In the genomic region with DNA sequence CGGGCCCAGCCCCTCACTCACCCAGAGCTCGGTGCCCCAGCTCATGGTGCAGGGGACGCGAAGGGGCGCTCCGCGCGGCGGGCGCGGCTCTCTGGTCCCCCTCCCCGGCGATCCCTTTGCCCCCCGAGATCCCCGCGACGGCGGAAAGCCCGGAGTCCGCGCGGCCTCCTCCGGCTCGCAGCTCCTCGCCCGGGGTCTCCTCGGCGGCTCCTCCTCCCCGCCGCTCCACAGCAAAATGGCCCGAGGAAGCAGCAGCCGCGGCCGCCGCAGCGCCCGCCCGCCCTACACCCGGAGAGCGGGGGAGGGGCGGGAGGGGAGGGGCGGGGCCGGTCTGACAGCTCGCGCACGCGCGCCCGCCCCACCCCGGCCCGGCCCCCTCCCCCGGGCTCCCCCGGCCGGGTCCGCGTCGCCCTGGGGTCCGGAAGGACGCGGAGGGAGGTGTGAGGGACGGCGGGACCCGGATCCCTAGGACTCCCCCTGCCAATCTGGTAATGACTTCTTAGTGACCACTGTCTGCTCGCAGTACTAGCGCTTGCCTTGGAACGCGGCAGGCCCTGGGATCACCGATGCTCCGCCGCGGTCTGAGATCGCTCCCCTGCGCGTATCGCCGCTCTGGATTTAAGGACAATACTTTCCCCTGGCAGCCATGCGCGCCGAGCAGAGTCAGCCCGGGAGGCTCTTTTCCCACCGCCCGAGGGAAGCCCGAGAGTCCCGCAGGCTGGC, we compare ENCODE assay signal across 7 cellular contexts. TPM values are rescaled to one million over a fixed set of nuclear protein-coding genes. Genes with fewer than 3 reads are reported as not detected.
A peak's percentile ranks its signal among the peaks of the same experiment; 100 is the strongest.
DNase-seq lines count a peak whose midpoint lies in the region; ATAC-seq, FAIRE-seq and TF ChIP-seq lines count a peak whose summit lies in the region.

Gene FNBP1 (minus strand): TSS at position 259 of the 723 bp plus-strand sequence. CDS start 214 bp downstream, at position 45.

- peak; percentile 1 to 16; a peak in 2 of 4 replicates for TF ChIP-seq RAD21 in H1 (IDR thresholded peaks at IDR 0.05 in 1 of 2, conservative IDR thresholded peaks at IDR 0.05 in 1 of 2; ENCODE audit: low read depth in 2 of 2, low read length in 2 of 2)

- H3K18ac ChIP-seq in H1 (ENCODE audit: extremely low read depth, low read length), result peak within 1 kb of the TSS; percentile 81; the same call in 1 of the 2 replicates
- peak within 1 kb of the TSS; percentile 95 to 98 for H3K18ac ChIP-seq in mesenchymal stem cell (ENCODE audit: low read depth in 1 of 2, low read length in 2 of 2)

- peak within 1 kb of the TSS; percentile 71 to 88 for H3K4me2 ChIP-seq in H1 (ENCODE audit: insufficient read depth in 1 of 2, low read depth in 2 of 2, low read length in 2 of 2)
- H3K4me2 ChIP-seq in mesenchymal stem cell (ENCODE audit: low read length, poor library complexity, severe bottlenecking), result peak within 1 kb of the TSS; percentile 99

- no peak for TF ChIP-seq CTCF in GM13976 (IDR thresholded peaks at IDR 0.05; ENCODE audit: borderline replicate concordance, control extremely low read depth, extremely low read depth, insufficient read depth, missing control alignments)
- TF ChIP-seq CTCF in H1 (IDR thresholded peaks at IDR 0.05; ENCODE audit: control extremely low read depth in 1 of 3, insufficient read depth in 1 of 3, low read depth in 1 of 3, low read length in 3 of 3), result peak in 1 of 3 experiments; percentile 12; a peak in 1 of 4 replicates

- H3K14ac ChIP-seq in H1 (ENCODE audit: insufficient read length) (no peak within 1 kb of the TSS), mesenchymal stem cell (ENCODE audit: low read length in 2 of 2) (peak within 1 kb of the TSS; percentile 57 to 96)

- H2BK12ac ChIP-seq in H1 (ENCODE audit: low read depth, low read length) (peak within 1 kb of the TSS; percentile 68; the same call in 1 of the 2 replicates), mesenchymal stem cell (ENCODE audit: low read length in 2 of 2) (peak within 1 kb of the TSS; percentile 28 to 90)

- FAIRE-seq in H1 (lab: Jason Lieb, UNC), result no peak

- no peak for TF ChIP-seq POLR2A in H1 (IDR thresholded peaks at IDR 0.05; ENCODE audit: control extremely low read depth in 1 of 2, low read depth in 2 of 2, low read length in 2 of 2)

- H3K23ac ChIP-seq in H1 (ENCODE audit: insufficient read length) (no peak within 1 kb of the TSS), mesenchymal stem cell (ENCODE audit: low read length in 2 of 2) (peak within 1 kb of the TSS in 1 of 2 experiments; percentile 99)

- CTCF ChIA-PET in activated CD8-positive, alpha-beta memory T cell treated with anti-CD3 and anti-CD28 coated beads, Interleukin-2, amount 10 ng/mL, durations not matched to agents 7 days and 5 days (lab: Charles Lee), result interaction anchor here (0.9 to 2.8 kb wide), 4 partner anchors 10 to 156 kb away, joined by 3 to 17 read pairs (median 6); no protein-coding TSS in a partner anchor
- CTCF ChIA-PET in H1 (lab: Charles Lee; ENCODE audit: partially characterized antibody), result no interaction called here

- peak within 1 kb of the TSS; percentile 98 for H3K4me3 Mint-ChIP-seq in activated CD8-positive, alpha-beta memory T cell treated with anti-CD3 and anti-CD28 coated beads, Interleukin-2, amount 10 ng/mL, durations not matched to agents 7 days and 5 days

- H2BK15ac ChIP-seq in H1 (ENCODE audit: low read length), result no peak within 1 kb of the TSS
- H2BK15ac ChIP-seq in mesenchymal stem cell (ENCODE audit: low read depth, poor library complexity, severe bottlenecking), result peak within 1 kb of the TSS; percentile 80

- peak; percentile 36 for ATAC-seq in HG03135 (IDR thresholded peaks at IDR 0.05; ENCODE audit: unreplicated experiment)
- peak; percentile 60 for ATAC-seq in activated CD8-positive, alpha-beta memory T cell treated with anti-CD3 and anti-CD28 coated beads, Interleukin-2, amount 10 ng/mL, durations not matched to agents 7 days and 5 days

- no peaks in the 10 kb centered on the region for H3K36me3 ChIP-seq in H1 (ENCODE audit: control insufficient read depth in 2 of 4, insufficient read depth in 4 of 4, low read length in 3 of 4)
- H3K36me3 ChIP-seq in mesenchymal stem cell (ENCODE audit: control insufficient read depth in 1 of 2, insufficient read depth in 2 of 2, low read depth in 1 of 2, low read length in 2 of 2), result peaks cover 0 to 4% of the 10 kb centered on the region in 2 experiments

- peak within 1 kb of the TSS; percentile 46 for H3K56ac ChIP-seq in H1 (replicated peaks; ENCODE audit: insufficient read length, low read depth, low read length)

- H4K20me1 ChIP-seq in H1 (replicated peaks in 1 of 2; ENCODE audit: control insufficient read depth in 1 of 2, insufficient read depth in 2 of 2, low read length in 2 of 2), result no peaks in the 10 kb centered on the region

- H2AK5ac ChIP-seq in H1 (ENCODE audit: low read depth, low read length), result no peak within 1 kb of the TSS
- H2AK5ac ChIP-seq in mesenchymal stem cell (ENCODE audit: low read length, severe bottlenecking), result no peak within 1 kb of the TSS

- H3K27me3 ChIP-seq in H1 (replicated peaks in 1 of 4; ENCODE audit: control insufficient read depth in 3 of 4, extremely low read depth in 1 of 4, insufficient read depth in 3 of 4, low read length in 3 of 4), result peaks cover 0 to 9% (median 4%) of the 10 kb centered on the region in 4 experiments; a peak in 4 of 7 replicates
- H3K27me3 ChIP-seq in mesenchymal stem cell (ENCODE audit: control insufficient read depth in 1 of 2, insufficient read depth in 1 of 2, low read length in 2 of 2), result no peaks in the 10 kb centered on the region

- no peaks in the 10 kb centered on the region for H3K9me3 ChIP-seq in H1 (ENCODE audit: insufficient read depth in 2 of 2, low read depth in 1 of 2, low read length in 1 of 2)
- H3K9me3 ChIP-seq in mesenchymal stem cell (ENCODE audit: control insufficient read depth, low read length), result no peaks in the 10 kb centered on the region

- H4K91ac ChIP-seq in H1 (replicated peaks; ENCODE audit: insufficient read length, low read length) (peak within 1 kb of the TSS; percentile 91), mesenchymal stem cell (ENCODE audit: low read length) (peak within 1 kb of the TSS; percentile 90)

- peak within 1 kb of the TSS; percentile 97 for H3K27ac Mint-ChIP-seq in activated CD8-positive, alpha-beta memory T cell treated with anti-CD3 and anti-CD28 coated beads, Interleukin-2, amount 10 ng/mL, durations not matched to agents 7 days and 5 days

- WGBS in H1 (ENCODE audit: extremely low coverage in 1 of 2, insufficient coverage in 1 of 2, insufficient read length in 1 of 2, insufficient replicate concordance in 2 of 2, low coverage in 1 of 2, low lambda C conversion rate in 2 of 2, missing lambda C conversion rate in 1 of 2), 2 experiments, result 1% methylated on average over 21 of the region's 84 CpGs; no CpG with 5 or more reads in 1 of the 2 experiments
- WGBS in mesenchymal stem cell, result under 1% methylated on average over 33 of the region's 84 CpGs

- no peaks in the 10 kb centered on the region for H3K27me3 Mint-ChIP-seq in activated CD8-positive, alpha-beta memory T cell treated with anti-CD3 and anti-CD28 coated beads, Interleukin-2, amount 10 ng/mL, durations not matched to agents 7 days and 5 days

- H2BK120ac ChIP-seq in H1 (replicated peaks; ENCODE audit: low read depth, low read length), result peak within 1 kb of the TSS; percentile 58
- peak within 1 kb of the TSS; percentile 95 for H2BK120ac ChIP-seq in mesenchymal stem cell (ENCODE audit: low read depth, low read length)

- DNase-seq in GM13976 (ENCODE audit: low spot score) (peak; percentile 92), NCI-H82 (lab: John Stamatoyannopoulos, UW) (peak; percentile 89), H1 (ENCODE audit: low read depth in 1 of 2, low spot score in 2 of 2) (peak; percentile 38 to 85), mesenchymal stem cell (peak; percentile 84)
- peak; percentile 83 for DNase-seq in activated CD8-positive, alpha-beta memory T cell treated with anti-CD3 and anti-CD28 coated beads, Interleukin-2, amount 10 ng/mL, durations not matched to agents 7 days and 5 days
- DNase-seq in stimulated activated CD8-positive, alpha-beta memory T cell treated with anti-CD3 and anti-CD28 coated beads, Interleukin-12 subunit alpha, Interleukin-12 subunit beta, amount 100 ng/mL, for 1 hour (ENCODE audit: low read depth), result peak; percentile 60

- H3K79me1 ChIP-seq in H1 (ENCODE audit: low read depth, low read length), result no peaks in the 10 kb centered on the region
- H3K79me1 ChIP-seq in mesenchymal stem cell (replicated peaks; ENCODE audit: low read length, poor library complexity, severe bottlenecking), result peaks cover 13% of the 10 kb centered on the region

- H2BK5ac ChIP-seq in H1 (ENCODE audit: low read depth, low read length) (peak within 1 kb of the TSS; percentile 50; the same call in 1 of the 2 replicates), mesenchymal stem cell (ENCODE audit: low read depth, low read length, poor library complexity, severe bottlenecking) (no peak within 1 kb of the TSS)

- H3K27ac ChIP-seq in H1 (ENCODE audit: low read depth, low read length) (peak within 1 kb of the TSS; percentile 16; the same call in 1 of the 2 replicates), mesenchymal stem cell (ENCODE audit: low read length, poor library complexity, severe bottlenecking) (peak within 1 kb of the TSS; percentile 40)

- H3K9ac ChIP-seq in H1 (replicated peaks in 1 of 4; ENCODE audit: extremely low read depth in 1 of 4, low read depth in 3 of 4, low read length in 3 of 4) (peak within 1 kb of the TSS; percentile 35 to 96 (median 55); a peak in 6 of 7 replicates), mesenchymal stem cell (ENCODE audit: low read length) (peak within 1 kb of the TSS; percentile 93)

- H2AFZ ChIP-seq in H1 (ENCODE audit: low read length) (no peak within 1 kb of the TSS; the same call in 1 of the 2 replicates), mesenchymal stem cell (ENCODE audit: low read depth, low read length) (peak within 1 kb of the TSS; percentile 94)

- H4K8ac ChIP-seq in H1 (ENCODE audit: extremely low read depth, insufficient read depth, low read length) (peak within 1 kb of the TSS; percentile 82), mesenchymal stem cell (ENCODE audit: low read length) (peak within 1 kb of the TSS; percentile 94)

- in situ Hi-C loops in GM13976 (cut with MboI; ENCODE audit: low sequenced_read_pairs, unreplicated experiment), result no loop called here

- peaks cover 45% of the 10 kb centered on the region for H3K4me1 Mint-ChIP-seq in activated CD8-positive, alpha-beta memory T cell treated with anti-CD3 and anti-CD28 coated beads, Interleukin-2, amount 10 ng/mL, durations not matched to agents 7 days and 5 days

- peaks cover 13% of the 10 kb centered on the region for H3K23me2 ChIP-seq in H1 (ENCODE audit: low read depth, low read length)

- H3K36me3 Mint-ChIP-seq in activated CD8-positive, alpha-beta memory T cell treated with anti-CD3 and anti-CD28 coated beads, Interleukin-2, amount 10 ng/mL, durations not matched to agents 7 days and 5 days, result peaks cover 11% of the 10 kb centered on the region

- H3K79me2 ChIP-seq in H1 (ENCODE audit: control insufficient read depth in 1 of 2, insufficient read depth in 2 of 2, low read length in 2 of 2), result peaks cover 2 to 33% of the 10 kb centered on the region in 2 experiments; a peak in 2 of 4 replicates

- peak within 1 kb of the TSS; percentile 67 to 91 (median 82) for H3K4me3 ChIP-seq in H1 (ENCODE audit: extremely low read depth in 1 of 4, insufficient read depth in 2 of 4, low read depth in 3 of 4, low read length in 4 of 4)
- peak within 1 kb of the TSS; percentile 94 to 97 for H3K4me3 ChIP-seq in mesenchymal stem cell (ENCODE audit: insufficient read depth in 1 of 2, low read depth in 1 of 2, low read length in 2 of 2)

- H2BK20ac ChIP-seq in H1 (ENCODE audit: low read length), result no peak within 1 kb of the TSS

- TF ChIP-seq EP300 in H1 (IDR thresholded peaks at IDR 0.05; ENCODE audit: borderline replicate concordance in 1 of 2, low read depth in 2 of 2, low read length in 2 of 2), result no peak

- H3K9me3 Mint-ChIP-seq in activated CD8-positive, alpha-beta memory T cell treated with anti-CD3 and anti-CD28 coated beads, Interleukin-2, amount 10 ng/mL, durations not matched to agents 7 days and 5 days (ENCODE audit: low read depth), result no peaks in the 10 kb centered on the region

- H3K4ac ChIP-seq in H1 (replicated peaks; ENCODE audit: insufficient read length, low read depth, low read length), result peak within 1 kb of the TSS; percentile 66
- peak within 1 kb of the TSS; percentile 95 to 99 for H3K4ac ChIP-seq in mesenchymal stem cell (ENCODE audit: low read depth in 1 of 2, low read length in 2 of 2)

- peak within 1 kb of the TSS; percentile 76 for H4K5ac ChIP-seq in H1 (ENCODE audit: insufficient read length, low read depth, low read length)

- peaks cover 0 to 5% (median 3%) of the 10 kb centered on the region in 4 experiments; a peak in 4 of 7 replicates for H3K4me1 ChIP-seq in H1 (replicated peaks in 1 of 4; ENCODE audit: control insufficient read depth in 3 of 4, insufficient read depth in 4 of 4, low read length in 3 of 4)
- peaks cover 12% of the 10 kb centered on the region for H3K4me1 ChIP-seq in mesenchymal stem cell (ENCODE audit: control insufficient read depth, insufficient read depth, low read depth, low read length)

- POLR2A ChIA-PET in H1 (lab: Charles Lee; ENCODE audit: partially characterized antibody), result interaction anchor here (1.0 to 2.7 kb wide), 6 partner anchors 10 to 148 kb away, joined by 3 to 8 read pairs (median 4); partner anchors contain the start of gene GPR107

RNA-seq across cellular contexts. Expression of gene FNBP1, which starts in this region (rescaled TPM):
- total RNA-seq in activated CD8-positive, alpha-beta memory T cell treated with anti-CD3 and anti-CD28 coated beads, Interleukin-2, amount 10 ng/mL, durations not matched to agents 7 days and 5 days, result 100 to 1,000 TPM; 153 to 167 TPM
- total RNA-seq in H1 (2021; fragmentation: NEBNext Ultra II Directional; extraction: Animal tissue kit (Norgen Biotek cat#: 25700)), result 39.7 and 40.9 TPM in 2 replicates
- 6.7 and 7.2 TPM in 2 replicates for polyA plus RNA-seq in H1 (2011; rRNA removed)
- polyA plus RNA-seq in H1 (2011; cell fraction: cytosol; rRNA removed), result 8.4 TPM
- polyA plus RNA-seq in H1 (2011; cell fraction: nucleus; rRNA removed), result 7.7 TPM
- 17.2 to 21.2 TPM (median 19.9 TPM) in 4 replicates for polyA plus RNA-seq in H1 (2012, experiment 1 of 2)
- 4.3 TPM for polyA plus RNA-seq in H1 (2012, experiment 2 of 2)
- 25.0 TPM for polyA plus RNA-seq in H1 (2013, experiment 1 of 2)
- polyA plus RNA-seq in H1 (2013, experiment 2 of 2), result 23.0 TPM
- polyA minus RNA-seq in H1 (2011; rRNA and poly(A)+ RNA removed), result 10.5 and 29.5 TPM in 2 replicates
- polyA minus RNA-seq in H1 (2011; cell fraction: cytosol; rRNA and poly(A)+ RNA removed), result 19.4 TPM
- 16.4 TPM for polyA minus RNA-seq in H1 (2011; cell fraction: nucleus; rRNA and poly(A)+ RNA removed)
- polyA plus RNA-seq in mesenchymal stem cell (2013, experiment 1 of 2), result 47.4 TPM
- polyA plus RNA-seq in mesenchymal stem cell (2013, experiment 2 of 2), result 45.8 TPM

Comparison
In these comparisons a context has a peak if more than half of its experiments do, and no peak if none do; other contexts are left out.
1. Peak in every context shown above with its lines: DNase-seq, ATAC-seq, H3K4me3 ChIP-seq and H3K27ac ChIP-seq.